3 cellular contexts compared by ENCODE assay signal in genomic region chr2:181605889-181606837, GRCh38.
TF ChIP-seq lines count a peak whose summit lies in the region.

No MANE protein-coding gene starts in this region.

TF ChIP-seq in HepG2, 621 proteins besides CTCF, POLR2A, EP300 and RAD21:
- TF ChIP-seq PCBP1 (IDR thresholded peaks at IDR 0.05; ENCODE audit: borderline replicate concordance, low read depth, low read length) (peak; percentile 62; the same call in 1 of the 2 replicates), ZNF281 (CRISPR knock-in tag; IDR thresholded peaks at IDR 0.05; ENCODE audit: borderline replicate concordance) (no peak), ATF7-NPFF (CRISPR knock-in tag; IDR thresholded peaks at IDR 0.05; ENCODE audit: low read depth) (no peak), HNRNPK (IDR thresholded peaks at IDR 0.05; ENCODE audit: low read depth, low read length, poor library complexity, severe bottlenecking) (peak; percentile 93)

TF ChIP-seq in HEK293, 187 proteins besides CTCF, POLR2A, EP300 and RAD21:
- TF ChIP-seq ZBTB17 (tag by site-specific recombination; IDR thresholded peaks at IDR 0.05) (no peak), PRDM1 (tag by site-specific recombination; IDR thresholded peaks at IDR 0.05) (peak; percentile 92)

TF ChIP-seq in K562, 482 proteins besides CTCF, POLR2A, EP300 and RAD21:
- TF ChIP-seq PCBP1 (IDR thresholded peaks at IDR 0.05; ENCODE audit: low read depth, low read length, poor library complexity, severe bottlenecking) (peak; percentile 72), JUND (IDR thresholded peaks at IDR 0.05; ENCODE audit: borderline replicate concordance, low read depth, low read length) (no peak), JUND (tag; IDR thresholded peaks at IDR 0.05; ENCODE audit: borderline replicate concordance, low read depth, low read length) (no peak), HNRNPK (IDR thresholded peaks at IDR 0.05; ENCODE audit: low read depth, low read length, poor library complexity, severe bottlenecking) (peak; percentile 77)
